Comparison of ENCODE assay signal across 1 cellular context in the genomic region with DNA sequence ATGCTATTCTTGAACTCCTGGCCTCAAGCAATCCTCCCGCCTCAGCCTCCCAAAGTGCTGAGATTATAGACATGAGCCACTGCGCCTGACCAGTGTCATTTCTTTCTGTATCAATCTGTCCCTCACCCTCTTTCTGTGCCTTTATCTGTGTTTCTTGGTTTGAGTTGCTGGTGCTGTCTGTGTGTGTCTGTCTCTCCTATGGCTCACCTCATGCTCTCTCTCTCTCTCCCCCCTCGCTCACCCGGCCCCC.
A peak's percentile ranks its signal among the peaks of the same experiment; 100 is the strongest.
TF ChIP-seq lines count a peak whose summit lies in the region.

No MANE protein-coding gene starts in this region.

TF ChIP-seq in K562, 482 proteins besides CTCF, POLR2A, EP300 and RAD21 (continued from another document):
- TF ChIP-seq CBX3 (IDR thresholded peaks at IDR 0.05; ENCODE audit: borderline replicate concordance in 1 of 2, low read length in 2 of 2) = 0 out of 3 replicates have a peak, but pooled peaks of 1 of the 2 experiments have one; percentile 9
